Comparison of ENCODE assay signal across 22 cellular contexts in genomic region chr11:27388001-27388400, GRCh38. TPM values are rescaled to one million over a fixed set of nuclear protein-coding genes. Genes with fewer than 3 reads are reported as not detected.
A peak's percentile ranks its signal among the peaks of the same experiment; 100 is the strongest.
DNase-seq lines count a peak whose midpoint lies in the region; ATAC-seq and TF ChIP-seq lines count a peak whose summit lies in the region.
"Had no signal": no experiment of that assay in that cellular context is flagged by ENCODE, and none has a peak within 500 bp of the region (broad histone marks: within the 10 kb centered on the region; RNA-seq: fewer than 3 reads in every experiment).

No MANE protein-coding gene starts in this region.

- H3K36me3 Mint-ChIP-seq in activated T-cell treated with anti-CD3 and anti-CD28 coated beads, Interleukin-2, amount 50 U/mL, for 72 hours (ENCODE audit: insufficient read depth in 2 of 2): no peaks in the 10 kb centered on the region
- no peaks in the 10 kb centered on the region for H3K36me3 Mint-ChIP-seq in activated T-cell treated with anti-CD3 and anti-CD28 coated beads, Interleukin-2, amount 50 U/mL, for 4 hours (ENCODE audit: insufficient read depth)
- H3K36me3 Mint-ChIP-seq in activated naive CD8-positive, alpha-beta T cell treated with anti-CD3 and anti-CD28 coated beads, Interleukin-2, amount 50 U/mL, for 24 hours (ENCODE audit: low read depth): no peaks in the 10 kb centered on the region
- H3K36me3 Mint-ChIP-seq: activated naive CD4-positive, alpha-beta T cell treated with anti-CD3 and anti-CD28 coated beads, Interleukin-2, amount 50 U/mL, for 24 hours; naive thymus-derived CD4-positive, alpha-beta T cell had no signal

- H3K27me3 ChIP-seq in Panc1 (ENCODE audit: control insufficient read depth, insufficient read depth, low read length) (no peaks in the 10 kb centered on the region), hepatocyte (no peaks in the 10 kb centered on the region), sigmoid colon (no peaks in the 10 kb centered on the region)
- H3K27me3 ChIP-seq: BLaER1, ovary had no signal

- H3K9me3 Mint-ChIP-seq in activated T-cell treated with anti-CD3 and anti-CD28 coated beads, Interleukin-2, amount 50 U/mL, for 72 hours: no peaks in the 10 kb centered on the region
- no peaks in the 10 kb centered on the region for H3K9me3 Mint-ChIP-seq in activated T-cell treated with anti-CD3 and anti-CD28 coated beads, Interleukin-2, amount 50 U/mL, for 4 hours
- no peaks in the 10 kb centered on the region for H3K9me3 Mint-ChIP-seq in activated naive CD8-positive, alpha-beta T cell treated with anti-CD3 and anti-CD28 coated beads, Interleukin-2, amount 50 U/mL, for 24 hours
- H3K9me3 Mint-ChIP-seq: activated naive CD4-positive, alpha-beta T cell treated with anti-CD3 and anti-CD28 coated beads, Interleukin-2, amount 50 U/mL, for 24 hours; dendritic cell treated with granulocyte-macrophage colony-stimulating factor and Interleukin-4, amounts not matched to agents 40 ng/mL and 50 ng/mL, for 4 days; IgD-negative memory B cell; naive thymus-derived CD4-positive, alpha-beta T cell; type B pancreatic cell had no signal

- H4K20me1 ChIP-seq in hepatocyte (ENCODE audit: insufficient read depth, poor library complexity, severe bottlenecking): no peaks in the 10 kb centered on the region
- H4K20me1 ChIP-seq: BLaER1 had no signal

- no peak overlapping the region for H3K27ac Mint-ChIP-seq in activated T-cell treated with anti-CD3 and anti-CD28 coated beads, Interleukin-2, amount 50 U/mL, for 72 hours
- no peak overlapping the region for H3K27ac Mint-ChIP-seq in activated naive CD8-positive, alpha-beta T cell treated with anti-CD3 and anti-CD28 coated beads, Interleukin-2, amount 50 U/mL, for 24 hours
- H3K27ac Mint-ChIP-seq: activated naive CD4-positive, alpha-beta T cell treated with anti-CD3 and anti-CD28 coated beads, Interleukin-2, amount 50 U/mL, for 24 hours; dendritic cell treated with granulocyte-macrophage colony-stimulating factor and Interleukin-4, amounts not matched to agents 40 ng/mL and 50 ng/mL, for 4 days; IgD-negative memory B cell; naive thymus-derived CD4-positive, alpha-beta T cell had no signal

- TF ChIP-seq EP300 in sigmoid colon (IDR thresholded peaks at IDR 0.05): no peak

- CTCF ChIA-PET in Panc1 (lab: Charles Lee): no interaction called here

- 56% methylated on average over 2 of the region's 2 CpGs for WGBS in hepatocyte (ENCODE audit: low lambda C conversion rate, missing lambda C conversion rate)
- 14 to 58% methylated on average over 2 of the region's 2 CpGs for WGBS in sigmoid colon, 2 donors

- H3K9me2 ChIP-seq in hepatocyte (replicated peaks; ENCODE audit: insufficient read depth): no peaks in the 10 kb centered on the region

- no TSS peak for BruUV-seq in Panc1 (replicated peaks; lab: Mats Ljungman, UMichigan)

- no peak overlapping the region for H3K4me3 Mint-ChIP-seq in activated T-cell treated with anti-CD3 and anti-CD28 coated beads, Interleukin-2, amount 50 U/mL, for 72 hours
- H3K4me3 Mint-ChIP-seq in activated T-cell treated with anti-CD3 and anti-CD28 coated beads, Interleukin-2, amount 50 U/mL, for 4 hours: no peak overlapping the region
- no peak overlapping the region for H3K4me3 Mint-ChIP-seq in activated naive CD8-positive, alpha-beta T cell treated with anti-CD3 and anti-CD28 coated beads, Interleukin-2, amount 50 U/mL, for 24 hours
- H3K4me3 Mint-ChIP-seq: activated naive CD4-positive, alpha-beta T cell treated with anti-CD3 and anti-CD28 coated beads, Interleukin-2, amount 50 U/mL, for 24 hours; dendritic cell treated with granulocyte-macrophage colony-stimulating factor and Interleukin-4, amounts not matched to agents 40 ng/mL and 50 ng/mL, for 4 days; IgD-negative memory B cell; naive thymus-derived CD4-positive, alpha-beta T cell; type B pancreatic cell had no signal

- DNase-seq in activated T-cell treated with anti-CD3 and anti-CD28 coated beads, Interleukin-2, amount 50 U/mL, for 72 hours: no peak
- DNase-seq in activated T-cell treated with anti-CD3 and anti-CD28 coated beads, Interleukin-2, amount 50 U/mL, for 4 hours: no peak
- DNase-seq in Panc1 (ENCODE audit: low read depth, low spot score) (no peak), hepatocyte (ENCODE audit: low spot score) (no peak), inferior parietal cortex (ENCODE audit: extremely low spot score) (no peak), sigmoid colon (no peak)
- DNase-seq in activated naive CD8-positive, alpha-beta T cell treated with anti-CD3 and anti-CD28 coated beads, Interleukin-2, amount 50 U/mL, for 24 hours: no peak
- DNase-seq: activated CD8-positive, alpha-beta memory T cell treated with anti-CD3 and anti-CD28 coated beads for 24 hours; aorta; HCEC 1CT; mesendoderm; naive thymus-derived CD4-positive, alpha-beta T cell; NCI-H1417; NCI-H510A treated with DMSO at 0.1 percent for 48 hours; ovary; right cardiac atrium had no signal

- in situ Hi-C loops in Panc1 (cut with HindIII; ENCODE audit: low pct_unique_long_range_greater_than_20kb, low sequenced_read_pairs): no loop called here

- peak overlapping the region; percentile 45 for H3K4me2 ChIP-seq in hepatocyte
- H3K4me2 ChIP-seq: BLaER1 had no signal

- H3K4me1 ChIP-seq in Panc1 (ENCODE audit: control insufficient read depth, insufficient read depth, low read length) (peaks cover 64% of the 10 kb centered on the region), hepatocyte (ENCODE audit: insufficient read depth) (peaks cover 48% of the 10 kb centered on the region), sigmoid colon (peaks cover 0 to 21% (median 10%) of the 10 kb centered on the region in 4 donors)

- H3K4me1 Mint-ChIP-seq in activated T-cell treated with anti-CD3 and anti-CD28 coated beads, Interleukin-2, amount 50 U/mL, for 72 hours (ENCODE audit: low read depth): peaks cover 7% of the 10 kb centered on the region
- no peaks in the 10 kb centered on the region for H3K4me1 Mint-ChIP-seq in activated T-cell treated with anti-CD3 and anti-CD28 coated beads, Interleukin-2, amount 50 U/mL, for 4 hours (ENCODE audit: low read depth)
- peaks cover 4% of the 10 kb centered on the region for H3K4me1 Mint-ChIP-seq in activated naive CD8-positive, alpha-beta T cell treated with anti-CD3 and anti-CD28 coated beads, Interleukin-2, amount 50 U/mL, for 24 hours
- H3K4me1 Mint-ChIP-seq: IgD-negative memory B cell had no signal

- H3K79me2 ChIP-seq in hepatocyte: peaks cover 33% of the 10 kb centered on the region

- H3K27ac ChIP-seq in Panc1 (ENCODE audit: low read length) (peak overlapping the region; percentile 1; the same call in 1 of the 2 replicates), hepatocyte (peak overlapping the region; percentile 76), sigmoid colon (no peak overlapping the region)
- H3K27ac ChIP-seq: BLaER1, ovary had no signal

- H3K4me3 ChIP-seq in Panc1 (ENCODE audit: low read depth in 2 of 2, low read length in 2 of 2) (no peak overlapping the region), hepatocyte (no peak overlapping the region), sigmoid colon (no peak overlapping the region)
- H3K4me3 ChIP-seq: BLaER1, ovary had no signal

- no peak for TF ChIP-seq POLR2A in sigmoid colon (IDR thresholded peaks at IDR 0.05)

- intact Hi-C loops in Panc1 (cut with micrococcal nuclease; ENCODE audit: unreplicated experiment): no loop called here
- intact Hi-C loops in sigmoid colon (cut with DNase I): no loop called here

- H3K36me3 ChIP-seq in Panc1 (ENCODE audit: control insufficient read depth, insufficient read depth, low read length): peaks cover 20% of the 10 kb centered on the region
- no peaks in the 10 kb centered on the region for H3K36me3 ChIP-seq in hepatocyte (replicated peaks; ENCODE audit: insufficient read depth, low read depth)
- peaks cover 0 to 17% (median 0%) of the 10 kb centered on the region in 4 donors for H3K36me3 ChIP-seq in sigmoid colon
- H3K36me3 ChIP-seq: BLaER1, ovary had no signal

- H2AFZ ChIP-seq in hepatocyte: no peak overlapping the region

- H3K27me3 Mint-ChIP-seq in activated T-cell treated with anti-CD3 and anti-CD28 coated beads, Interleukin-2, amount 50 U/mL, for 72 hours (ENCODE audit: low read depth): peaks cover 7% of the 10 kb centered on the region
- H3K27me3 Mint-ChIP-seq in activated T-cell treated with anti-CD3 and anti-CD28 coated beads, Interleukin-2, amount 50 U/mL, for 4 hours (ENCODE audit: low read depth): no peaks in the 10 kb centered on the region
- H3K27me3 Mint-ChIP-seq in activated naive CD8-positive, alpha-beta T cell treated with anti-CD3 and anti-CD28 coated beads, Interleukin-2, amount 50 U/mL, for 24 hours: no peaks in the 10 kb centered on the region
- H3K27me3 Mint-ChIP-seq: activated naive CD4-positive, alpha-beta T cell treated with anti-CD3 and anti-CD28 coated beads, Interleukin-2, amount 50 U/mL, for 24 hours; dendritic cell treated with granulocyte-macrophage colony-stimulating factor and Interleukin-4, amounts not matched to agents 40 ng/mL and 50 ng/mL, for 4 days; type B pancreatic cell had no signal

- ATAC-seq in activated T-cell treated with anti-CD3 and anti-CD28 coated beads, Interleukin-2, amount 50 U/mL, for 72 hours (replicated peaks in 1 of 2): peak; percentile 65 to 80
- no peak for ATAC-seq in activated T-cell treated with anti-CD3 and anti-CD28 coated beads, Interleukin-2, amount 50 U/mL, for 4 hours
- ATAC-seq in Panc1 (no peak), HG03469 (IDR thresholded peaks at IDR 0.05; ENCODE audit: unreplicated experiment) (no peak)
- no peak for ATAC-seq in activated naive CD8-positive, alpha-beta T cell treated with anti-CD3 and anti-CD28 coated beads, Interleukin-2, amount 50 U/mL, for 24 hours
- ATAC-seq: naive thymus-derived CD4-positive, alpha-beta T cell; right cardiac atrium had no signal

- POLR2A ChIA-PET in Panc1 (lab: Charles Lee): no interaction called here

- no peak for TF ChIP-seq CTCF in Panc1 (IDR thresholded peaks at IDR 0.05)
- TF ChIP-seq CTCF in hepatocyte (IDR thresholded peaks at IDR 0.05; ENCODE audit: poor library complexity): no peak
- TF ChIP-seq CTCF in sigmoid colon (IDR thresholded peaks at IDR 0.05): no peak

- H3K9me3 ChIP-seq in Panc1 (ENCODE audit: control insufficient read depth, insufficient read depth, low read depth, low read length) (no peaks in the 10 kb centered on the region), hepatocyte (ENCODE audit: low read depth) (no peaks in the 10 kb centered on the region), sigmoid colon (no peaks in the 10 kb centered on the region)
- H3K9me3 ChIP-seq: BLaER1, ovary had no signal

RNA-seq across cellular contexts. Expression of gene CCDC34, which starts 25.0 kb away (rescaled TPM):
- 10 to 100 TPM; 16.0 to 20.2 TPM for total RNA-seq in activated T-cell treated with anti-CD3 and anti-CD28 coated beads, Interleukin-2, amount 50 U/mL, for 72 hours
- 1 to 10 TPM; 5.5 to 6.9 (median 6.3) TPM for total RNA-seq in activated T-cell treated with anti-CD3 and anti-CD28 coated beads, Interleukin-2, amount 50 U/mL, for 4 hours
- total RNA-seq in Panc1 (2021; ENCODE audit: unreplicated experiment) (28.3 TPM), hepatocyte (6.8 and 7.5 TPM in 2 replicates), sigmoid colon (1 to 10 TPM; 2.0 to 4.3 (median 3.1) TPM)
- polyA plus RNA-seq in Panc1 (2012; ENCODE audit: insufficient read length): 21.2 TPM
- polyA plus RNA-seq in hepatocyte (4.6 and 6.0 TPM in 2 replicates), sigmoid colon (10 to 100 TPM in 1 of 3 donors, 1 to 10 TPM in 2; 6.6 to 10.4 (median 9.2) TPM)

Comparison
In these comparisons a context has a peak if more than half of its experiments do, and no peak if none do; other contexts are left out.
1. ATAC-seq: peak in activated T-cell treated with anti-CD3 and anti-CD28 coated beads, Interleukin-2, amount 50 U/mL, for 72 hours (2 of 2); none in activated T-cell treated with anti-CD3 and anti-CD28 coated beads, Interleukin-2, amount 50 U/mL, for 4 hours (0 of 2), Panc1 (single experiment), activated naive CD8-positive, alpha-beta T cell treated with anti-CD3 and anti-CD28 coated beads, Interleukin-2, amount 50 U/mL, for 24 hours (single experiment) and HG03469 (single experiment).
2. H3K27ac ChIP-seq: peak in Panc1 (single experiment) and hepatocyte (single experiment); none in sigmoid colon (0 of 4).